ENCODE assay signal across 22 cellular contexts in genomic region chr17:78367193-78367592, GRCh38.
"Had no signal": no experiment of that assay in that cellular context is flagged by ENCODE, and none has a peak within 500 bp of the region (broad histone marks: within the 10 kb centered on the region; RNA-seq: fewer than 3 reads in every experiment).

No MANE protein-coding gene starts in this region.

- H3K27me3 ChIP-seq: suprapubic skin, upper lobe of left lung had no signal

- H3K27ac ChIP-seq: body of pancreas, foreskin keratinocyte, neutrophil had no signal

- H3K4me3 ChIP-seq: body of pancreas, lower lobe of right lung, suprapubic skin, upper lobe of left lung had no signal

- H3K9me3 ChIP-seq: body of pancreas, lower lobe of right lung, neutrophil, suprapubic skin, upper lobe of left lung had no signal

- FAIRE-seq: small intestine, TTC549 had no signal

- H3K4me3 Mint-ChIP-seq: activated B cell treated with CpG ODN at 0.5 μM for 24 hours; activated naive CD8-positive, alpha-beta T cell treated with anti-CD3 and anti-CD28 coated beads for 36 hours; central memory CD8-positive, alpha-beta T cell; dendritic cell treated with granulocyte-macrophage colony-stimulating factor and Interleukin-4, amounts not matched to agents 40 ng/mL and 50 ng/mL, for 4 days; naive B cell; stimulated activated naive CD8-positive, alpha-beta T cell treated with anti-CD3 and anti-CD28 coated beads, Interleukin-15, Interleukin-2, amounts not matched to agents 100 ng/mL and 50 ng/mL, for 24 hours had no signal

- H3K36me3 Mint-ChIP-seq: activated naive CD8-positive, alpha-beta T cell treated with anti-CD3 and anti-CD28 coated beads for 36 hours; naive B cell had no signal

- H3K36me3 ChIP-seq: lower lobe of right lung, neutrophil, suprapubic skin, upper lobe of left lung had no signal

- H3K27ac Mint-ChIP-seq: activated B cell treated with CpG ODN at 0.5 μM for 24 hours; activated naive CD8-positive, alpha-beta T cell treated with anti-CD3 and anti-CD28 coated beads for 36 hours; dendritic cell treated with granulocyte-macrophage colony-stimulating factor and Interleukin-4, amounts not matched to agents 40 ng/mL and 50 ng/mL, for 4 days; naive B cell; stimulated activated naive CD8-positive, alpha-beta T cell treated with anti-CD3 and anti-CD28 coated beads, Interleukin-15, Interleukin-2, amounts not matched to agents 100 ng/mL and 50 ng/mL, for 24 hours had no signal

- H3K4me1 ChIP-seq: body of pancreas, foreskin keratinocyte had no signal

- DNase-seq: activated B cell treated with CpG ODN at 0.5 μM for 24 hours; activated CD4-positive, alpha-beta T cell treated with anti-CD3 and anti-CD28 coated beads for 48 hours; activated CD8-positive, alpha-beta memory T cell treated with anti-CD3 and anti-CD28 coated beads for 24 hours; activated gamma-delta T cell treated with Interleukin-2 at 50 U/mL for 16 hours; activated naive CD8-positive, alpha-beta T cell treated with anti-CD3 and anti-CD28 coated beads for 36 hours; amygdala; body of pancreas; effector memory CD4-positive, alpha-beta T cell; foreskin keratinocyte; head of caudate nucleus; left cardiac atrium; lower lobe of right lung; naive B cell; small intestine; SW 1271 had no signal

- H3K27me3 Mint-ChIP-seq: central memory CD8-positive, alpha-beta T cell had no signal

- H3K9me3 Mint-ChIP-seq: activated B cell treated with CpG ODN at 0.5 μM for 24 hours; activated naive CD8-positive, alpha-beta T cell treated with anti-CD3 and anti-CD28 coated beads for 36 hours; central memory CD8-positive, alpha-beta T cell; dendritic cell treated with granulocyte-macrophage colony-stimulating factor and Interleukin-4, amounts not matched to agents 40 ng/mL and 50 ng/mL, for 4 days; naive B cell; stimulated activated naive CD8-positive, alpha-beta T cell treated with anti-CD3 and anti-CD28 coated beads, Interleukin-15, Interleukin-2, amounts not matched to agents 100 ng/mL and 50 ng/mL, for 24 hours had no signal
